In genomic region chr7:116503835-116504234, GRCh38 we compare ENCODE assay signal across 34 cellular contexts. TPM values are rescaled to one million over a fixed set of nuclear protein-coding genes. Genes with fewer than 3 reads are reported as not detected.
DNase-seq lines count a peak whose midpoint lies in the region; ATAC-seq, FAIRE-seq and TF ChIP-seq lines count a peak whose summit lies in the region.
"Had no signal": no experiment of that assay in that cellular context is flagged by ENCODE, and none has a peak within 500 bp of the region (broad histone marks: within the 10 kb centered on the region; RNA-seq: fewer than 3 reads in every experiment).

No MANE protein-coding gene starts in this region.

- H3K27ac ChIP-seq in right cardiac atrium (ENCODE audit: low read length) (peak overlapping the region; percentile 64), K562 (ENCODE audit: extremely low read depth, low read depth, low read length) (no peak overlapping the region), sigmoid colon (peak overlapping the region; percentile 89 to 98 (median 95)), spleen (peak overlapping the region in 1 of 8 donors; percentile 15)

- TF ChIP-seq POLR2A in K562 (conservative IDR thresholded peaks at IDR 0.05) (no peak), sigmoid colon (IDR thresholded peaks at IDR 0.05) (no peak), spleen (IDR thresholded peaks at IDR 0.05) (no peak)

- TF ChIP-seq CTCF in K562 (IDR thresholded peaks at IDR 0.05 in 2 of 3, conservative IDR thresholded peaks at IDR 0.05 in 1 of 3; ENCODE audit: insufficient read depth in 2 of 3, low read depth in 1 of 3, low read length in 3 of 3) (no peak), sigmoid colon (IDR thresholded peaks at IDR 0.05) (no peak), spleen (IDR thresholded peaks at IDR 0.05 in 8 of 11, conservative IDR thresholded peaks at IDR 0.05 in 3 of 11) (no peak)

- H3K9me3 ChIP-seq in right cardiac atrium (ENCODE audit: control insufficient read depth, low read length) (no peaks in the 10 kb centered on the region), K562 (replicated peaks; ENCODE audit: control insufficient read depth, insufficient read depth, low read depth, low read length) (no peaks in the 10 kb centered on the region), sigmoid colon (no peaks in the 10 kb centered on the region), spleen (peaks cover 0 to 3% (median 0%) of the 10 kb centered on the region in 8 donors)
- H3K9me3 ChIP-seq: MG63, mucosa of descending colon, prostate gland, SK-N-SH, upper lobe of left lung had no signal

- H3K4me1 ChIP-seq in right cardiac atrium (ENCODE audit: control insufficient read depth, insufficient read depth, low read length), result peaks cover 9% of the 10 kb centered on the region
- H3K4me1 ChIP-seq in K562 (replicated peaks in 1 of 2; ENCODE audit: control insufficient read depth in 2 of 2, insufficient read depth in 2 of 2, low read length in 2 of 2), result peaks cover 20 to 36% of the 10 kb centered on the region in 2 experiments
- H3K4me1 ChIP-seq in sigmoid colon, result peaks cover 0 to 61% (median 26%) of the 10 kb centered on the region in 4 donors
- peaks cover 0 to 25% (median 15%) of the 10 kb centered on the region in 6 donors for H3K4me1 ChIP-seq in spleen
- H3K4me1 ChIP-seq: prostate gland had no signal

- POLR2A ChIA-PET in K562 (lab: Yijun Ruan, JAX), result no interaction called here

- DNase-seq in right cardiac atrium (no peak), left cardiac atrium (no peak), K562 (ENCODE audit: extremely low read depth in 1 of 4, low spot score in 3 of 4) (no peak), sigmoid colon (no peak), T1000 (lab: John Stamatoyannopoulos, UW) (no peak), spleen (no peak)
- DNase-seq: activated CD4-positive, alpha-beta T cell treated with anti-CD3 and anti-CD28 coated beads, Interleukin-2, amount 50 U/mL, for 1 hour; activated CD4-positive, CD25-positive, alpha-beta regulatory T cell; activated naive CD8-positive, alpha-beta T cell treated with anti-CD3 and anti-CD28 coated beads, Interleukin-2, amount 50 U/mL, for 24 hours; activated T-cell treated with anti-CD3 and anti-CD28 coated beads, Interleukin-2, amount 50 U/mL, for 4 hours; C1 segment of cervical spinal cord; central memory CD4-positive, alpha-beta T cell; COR-L47; DMS53; foreskin fibroblast; HCEC 1CT; kidney glomerular epithelial cell; MG63; mucosa of descending colon; natural killer cell; NCI-H1105 treated with DMSO at 0.1 percent for 48 hours; NCI-H1930; NCI-H2171 treated with DMSO at 0.1 percent for 48 hours; NCI-H510A treated with DMSO at 0.1 percent for 48 hours; nucleus accumbens; SK-N-SH; substantia nigra; upper lobe of left lung had no signal

- BruUV-seq in K562 (replicated peaks; lab: Mats Ljungman, UMichigan), result no TSS peak

- no peaks in the 10 kb centered on the region for H3K27me3 ChIP-seq in right cardiac atrium (ENCODE audit: control insufficient read depth, insufficient read depth)
- H3K27me3 ChIP-seq in K562 (ENCODE audit: control insufficient read depth in 2 of 2, insufficient read depth in 2 of 2, low read length in 2 of 2), result no peaks in the 10 kb centered on the region
- H3K27me3 ChIP-seq in sigmoid colon, result no peaks in the 10 kb centered on the region
- peaks cover 0 to 40% (median 16%) of the 10 kb centered on the region in 7 donors for H3K27me3 ChIP-seq in spleen (replicated peaks in 1 of 7)
- H3K27me3 ChIP-seq: MG63, upper lobe of left lung had no signal

- in situ Hi-C loops in K562 (cut with MboI), result loop anchor here (10.0 kb wide), 1 partner anchor 1881 kb away; no protein-coding TSS in a partner anchor

- no peak for FAIRE-seq in K562 (lab: Jason Lieb, UNC)
- FAIRE-seq: TTC549 had no signal

- H3K36me3 ChIP-seq in K562 (ENCODE audit: control insufficient read depth, insufficient read depth, low read length) (peaks cover 28% of the 10 kb centered on the region), sigmoid colon (peaks cover 0 to 18% (median 4%) of the 10 kb centered on the region in 4 donors), spleen (peaks cover 0 to 15% (median 0%) of the 10 kb centered on the region in 6 donors)
- H3K36me3 ChIP-seq: prostate gland had no signal

- no peaks in the 10 kb centered on the region for H3K9me1 ChIP-seq in K562 (ENCODE audit: control insufficient read depth, insufficient read depth, low read length)

- no peak for TF ChIP-seq EP300 in K562 (IDR thresholded peaks at IDR 0.05; ENCODE audit: low read length)
- TF ChIP-seq EP300 in sigmoid colon (IDR thresholded peaks at IDR 0.05), result no peak

- no peaks in the 10 kb centered on the region for H4K20me1 ChIP-seq in K562 (replicated peaks; ENCODE audit: control insufficient read depth, insufficient read depth, low read length)

- H3K9ac ChIP-seq in K562 (ENCODE audit: insufficient read depth in 1 of 2, low read depth in 2 of 2, low read length in 2 of 2), result peak overlapping the region in 1 of 2 experiments; percentile 33; a peak in 1 of 4 replicates
- H3K9ac ChIP-seq: SK-N-SH had no signal

- H3K4me3 ChIP-seq in right cardiac atrium (ENCODE audit: low read length), result no peak overlapping the region
- no peak overlapping the region for H3K4me3 ChIP-seq in K562
- no peak overlapping the region for H3K4me3 ChIP-seq in sigmoid colon
- H3K4me3 ChIP-seq in spleen, result no peak overlapping the region
- H3K4me3 ChIP-seq: lung, MG63, mucosa of descending colon, prostate gland had no signal

- peaks cover 35% of the 10 kb centered on the region for H3K79me2 ChIP-seq in K562 (ENCODE audit: control insufficient read depth, insufficient read depth, low read length)

- ATAC-seq in right cardiac atrium (no peak), left cardiac atrium (no peak), K562 (no peak), HG03196 (IDR thresholded peaks at IDR 0.05; ENCODE audit: unreplicated experiment) (no peak)
- ATAC-seq: activated naive CD8-positive, alpha-beta T cell treated with anti-CD3 and anti-CD28 coated beads, Interleukin-2, amount 50 U/mL, for 24 hours; activated T-cell treated with anti-CD3 and anti-CD28 coated beads, Interleukin-2, amount 50 U/mL, for 4 hours; mucosa of descending colon; natural killer cell; stimulated activated memory B cell treated with anti-CD40 and anti-IgM and Interleukin-4, amounts not matched to agents 10 μg/mL and 1 μg/mL and 100 μg/mL, for 72 hours had no signal

- no peak overlapping the region for H3K4me2 ChIP-seq in K562 (ENCODE audit: insufficient read depth, low read length)

- no peak overlapping the region for H2AFZ ChIP-seq in K562 (ENCODE audit: low read depth, low read length)

- CTCF ChIA-PET in K562 (lab: Yijun Ruan, JAX; ENCODE audit: low intra/inter-chr PET ratio), result no interaction called here

- intact Hi-C loops in right cardiac atrium (cut with DNase I) (no loop called here), left cardiac atrium (cut with DNase I) (no loop called here), K562 (cut with micrococcal nuclease) (loop anchor here (5.0 to 10.0 kb wide), 3 partner anchors 37 to 451 kb away; partner anchors contain the start of genes ST7 and TES), sigmoid colon (cut with DNase I) (loop anchor here (5.0 kb wide), 1 partner anchor 147 kb away; no protein-coding TSS in a partner anchor), spleen (cut with DNase I; ENCODE audit: low total_unique reads) (no loop called here)

- TF ChIP-seq RAD21 in K562 (CRISPR knock-in tag; conservative IDR thresholded peaks at IDR 0.05 in 1 of 2, IDR thresholded peaks at IDR 0.05 in 1 of 2), result no peak

RNA-seq across cellular contexts. Expression of gene CAV2, which starts 4.3 kb away (rescaled TPM):
- total RNA-seq in right cardiac atrium, result 100 to 1,000 TPM; 179 to 233 (median 200) TPM
- polyA plus RNA-seq in right cardiac atrium, result 136 TPM
- 100 to 1,000 TPM; 167 to 244 TPM for total RNA-seq in left cardiac atrium
- 38.0 and 48.6 TPM in 2 replicates for total RNA-seq in K562 (2011; cell fraction: chromatin; rRNA removed; ENCODE audit: low replicate concordance)
- total RNA-seq in K562 (2011; cell fraction: nucleolus; rRNA removed), result 45.0 and 46.4 TPM in 2 replicates
- total RNA-seq in K562 (2011; cell fraction: nucleoplasm; rRNA removed), result 52.1 and 67.7 TPM in 2 replicates
- total RNA-seq in K562 (2014; rRNA removed), result 30.0 and 32.4 TPM in 2 replicates
- total RNA-seq in K562 (2014; rRNA removed; fragmentation: Illumina TruSeq; extraction: Trizol), result 43.0 and 50.7 TPM in 2 replicates
- 43.9 and 49.3 TPM in 2 replicates for total RNA-seq in K562 (2015; rRNA removed; fragmentation: Illumina TruSeq; extraction: Trizol)
- 36.4 and 38.3 TPM in 2 replicates for total RNA-seq in K562 (2021)
- 109 and 137 TPM in 2 replicates for polyA plus RNA-seq in K562 (2011; rRNA removed)
- 80.8 and 129 TPM in 2 replicates for polyA plus RNA-seq in K562 (2011; cell fraction: cytosol; rRNA removed)
- polyA plus RNA-seq in K562 (2011; cell fraction: nucleus; rRNA removed), result 57.6 and 71.3 TPM in 2 replicates
- polyA plus RNA-seq in K562 (2012), result 25.3 and 39.5 TPM in 2 replicates
- 34.1 and 41.4 TPM in 2 replicates for polyA plus RNA-seq in K562 (2014; fragmentation: Illumina TruSeq; extraction: Trizol)
- polyA plus RNA-seq in K562 (2014; fragmentation: Nextera tagmentation; extraction: Ambion mirVana), result 10 to 100 TPM; 16.1 to 16.5 TPM
- polyA plus RNA-seq in K562 (2014; rRNA removed), result 30.3 and 31.8 TPM in 2 replicates
- polyA minus RNA-seq in K562 (2011; rRNA and poly(A)+ RNA removed), result 119 and 144 TPM in 2 replicates
- polyA minus RNA-seq in K562 (2011; cell fraction: cytosol; rRNA and poly(A)+ RNA removed), result 58.1 and 68.9 TPM in 2 replicates
- 39.6 and 59.2 TPM in 2 replicates for polyA minus RNA-seq in K562 (2011; cell fraction: nucleus; rRNA and poly(A)+ RNA removed)
- total RNA-seq in sigmoid colon, result 100 to 1,000 TPM in 1 of 4 donors, 10 to 100 TPM in 3; 81.8 to 142 (median 88.6) TPM
- polyA plus RNA-seq in sigmoid colon, result 10 to 100 TPM in 1 of 3 donors, 1 to 10 TPM in 2; 4.6 to 12.8 (median 7.8) TPM
- 100 to 1,000 TPM in 2 of 7 donors, 10 to 100 TPM in 5; 27.8 to 107 (median 76.1) TPM for total RNA-seq in spleen
- 10 to 100 TPM; 15.5 to 51.6 (median 20.4) TPM for polyA plus RNA-seq in spleen
- total RNA-seq: T-helper 1 cell treated with Interleukin-12 subunit alpha and Interleukin-12 subunit beta and Interleukin-4 antibody, amounts not matched to agents 30 ng/mL and 1 ng/mL, for 36 hours had no signal

RNA-seq across cellular contexts. Expression of gene CAV1, which starts 21.0 kb away (rescaled TPM):
- total RNA-seq in right cardiac atrium (100 to 1,000 TPM; 298 to 502 (median 380) TPM), left cardiac atrium (100 to 1,000 TPM; 423 to 465 TPM), K562 (2014; rRNA removed) (0.08 and 1.1 TPM in 2 replicates), K562 (2014; rRNA removed; fragmentation: Illumina TruSeq; extraction: Trizol) (0.16 and 0.29 TPM in 2 replicates), K562 (2015; rRNA removed; fragmentation: Illumina TruSeq; extraction: Trizol) (0.40 and 0.64 TPM in 2 replicates), K562 (2021) (1.0 and 1.5 TPM in 2 replicates), sigmoid colon (100 to 1,000 TPM; 328 to 857 (median 577) TPM), spleen (100 to 1,000 TPM in 6 of 7 donors, 10 to 100 TPM in 1; 75.4 to 404 (median 241) TPM)
- polyA plus RNA-seq in right cardiac atrium (269 TPM), K562 (2011; rRNA removed) (1.5 and 2.5 TPM in 2 replicates), K562 (2014; fragmentation: Illumina TruSeq; extraction: Trizol) (0.62 and 0.86 TPM in 2 replicates), K562 (2014; fragmentation: Nextera tagmentation; extraction: Ambion mirVana) (under 1 TPM; 0.63 to 0.82 TPM), K562 (2014; rRNA removed) (0.08 and 0.49 TPM in 2 replicates), sigmoid colon (10 to 100 TPM in 2 of 3 donors, 1 to 10 TPM in 1; 8.8 to 32.5 (median 18.6) TPM), spleen (100 to 1,000 TPM in 1 of 3 donors, 10 to 100 TPM in 2; 26.8 to 124 (median 28.0) TPM)
- 0.79 and 1.5 TPM in 2 replicates for total RNA-seq in K562 (2011; cell fraction: chromatin; rRNA removed; ENCODE audit: low replicate concordance)
- total RNA-seq in K562 (2011; cell fraction: nucleolus; rRNA removed), result 1.2 TPM in 1 of 2 replicates, not detected in the other
- total RNA-seq in K562 (2011; cell fraction: nucleoplasm; rRNA removed), result 1.5 TPM in 1 of 2 replicates, not detected in the other
- 4.8 and 4.9 TPM in 2 replicates for polyA plus RNA-seq in K562 (2011; cell fraction: cytosol; rRNA removed)
- 1.9 and 3.3 TPM in 2 replicates for polyA plus RNA-seq in K562 (2011; cell fraction: nucleus; rRNA removed)
- 0.51 and 0.55 TPM in 2 replicates for polyA plus RNA-seq in K562 (2012)
- polyA minus RNA-seq in K562 (2011; rRNA and poly(A)+ RNA removed), result 3.4 and 5.0 TPM in 2 replicates
- 0.76 and 2.1 TPM in 2 replicates for polyA minus RNA-seq in K562 (2011; cell fraction: cytosol; rRNA and poly(A)+ RNA removed)
- 1.00 and 1.2 TPM in 2 replicates for polyA minus RNA-seq in K562 (2011; cell fraction: nucleus; rRNA and poly(A)+ RNA removed)
- total RNA-seq: natural killer cell had no signal

Comparison
In these comparisons a context has a peak if more than half of its experiments do, and no peak if none do; other contexts are left out.
1. RNA of gene CAV1, which starts 21.0 kb away (total RNA-seq): 328 to 857 TPM in sigmoid colon, 423 to 465 TPM in left cardiac atrium, 298 to 502 TPM in right cardiac atrium and 75.4 to 404 TPM in spleen; 0.08 to 1.5 TPM in K562; every median in the first group is over 10 times any median in the second.
2. intact Hi-C loops: an anchor here in K562 (5.0 to 10.0 kb wide) and sigmoid colon (5.0 kb wide); none called in right cardiac atrium, left cardiac atrium and spleen.